ENCODE assay signal across 8 cellular contexts in the genomic region with DNA sequence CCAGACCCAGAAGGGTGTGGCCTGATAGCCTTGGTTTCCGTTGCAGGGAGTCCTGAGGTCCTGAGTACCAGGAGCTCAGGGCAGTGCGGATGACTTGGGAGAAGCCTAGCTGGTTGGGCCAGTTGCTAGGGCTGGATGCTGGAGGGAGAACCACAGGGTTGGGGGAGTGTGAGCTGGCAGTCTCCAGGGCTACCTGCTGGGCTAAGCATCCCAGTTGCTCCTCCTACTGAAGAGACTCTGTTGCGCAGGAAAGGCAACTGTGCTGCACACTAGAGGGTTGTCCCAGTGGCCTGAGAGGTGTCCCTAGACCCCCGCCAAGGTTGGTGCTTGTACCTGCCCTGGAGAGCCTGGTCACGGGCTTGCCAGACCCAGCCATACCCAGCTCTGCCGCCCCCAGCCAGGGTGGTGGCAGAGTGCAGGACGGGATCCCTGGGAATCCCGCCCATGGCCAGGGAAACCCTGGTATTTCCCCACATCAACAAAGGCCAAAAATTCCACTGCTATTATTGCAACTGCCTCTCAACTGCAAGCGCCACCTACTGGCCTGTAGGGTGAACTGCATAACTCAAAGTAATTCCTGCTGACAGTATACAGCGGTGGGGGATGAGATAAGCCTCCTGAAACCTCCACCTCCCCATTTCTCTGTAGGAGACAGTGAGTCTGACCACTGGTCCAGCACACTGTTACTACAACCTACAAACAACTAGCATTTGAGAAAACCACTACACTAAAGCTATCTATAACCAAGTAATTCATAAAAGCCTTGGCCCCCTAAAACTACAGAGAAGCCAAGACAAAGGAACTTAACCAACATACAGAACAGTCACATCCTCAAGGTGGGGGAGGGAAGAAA.
DNase-seq lines count a peak whose midpoint lies in the region; TF ChIP-seq lines count a peak whose summit lies in the region.

No MANE protein-coding gene starts in this region.

- H3K36me3 ChIP-seq in HUES48 (ENCODE audit: control insufficient read depth, insufficient read depth, low read length) (no peaks in the 10 kb centered on the region), adrenal gland (replicated peaks in 1 of 2) (no peaks in the 10 kb centered on the region)

- no peaks in the 10 kb centered on the region for H3K27me3 ChIP-seq in HUES48 (ENCODE audit: control insufficient read depth, insufficient read depth, low read length)
- no peaks in the 10 kb centered on the region for H3K27me3 ChIP-seq in adrenal gland

- peak; percentile 81 for TF ChIP-seq CTCF in GM20000 (IDR thresholded peaks at IDR 0.05; ENCODE audit: extremely low read depth, missing control alignments)
- peak; percentile 60 to 82 (median 74) for TF ChIP-seq CTCF in adrenal gland (IDR thresholded peaks at IDR 0.05)

- H3K27ac ChIP-seq in HUES48 (ENCODE audit: low read depth, low read length) (peak overlapping the region; percentile 78), adrenal gland (no peak overlapping the region)

- TF ChIP-seq POLR2A in adrenal gland (IDR thresholded peaks at IDR 0.05), result no peak

- 59 to 66% (median 64%) methylated on average over 3 to 10 of the region's 10 CpGs for WGBS in adrenal gland, 4 donors

- intact Hi-C loops in adrenal gland (cut with DNase I), result loop anchor here in 1 of 2 donors (5.0 kb wide), 1 partner anchor 165 kb away; no protein-coding TSS in a partner anchor

- H3K9ac ChIP-seq in HUES48 (ENCODE audit: low read depth, low read length), result peak overlapping the region; percentile 9; the same call in 1 of the 2 replicates

- H3K9me3 ChIP-seq in HUES48 (ENCODE audit: control insufficient read depth, insufficient read depth, low read length) (no peaks in the 10 kb centered on the region), adrenal gland (replicated peaks in 1 of 3) (no peaks in the 10 kb centered on the region)

- H3K4me1 ChIP-seq in HUES48 (ENCODE audit: control insufficient read depth, insufficient read depth, low read length) (peaks cover 25% of the 10 kb centered on the region), adrenal gland (replicated peaks in 1 of 2) (no peaks in the 10 kb centered on the region)

- DNase-seq in DMS53 (lab: John Stamatoyannopoulos, UW), result peak; percentile 78
- DNase-seq in GM20000 (ENCODE audit: low spot score), result peak; percentile 60
- DNase-seq in SKM-1 treated with dmso at 0.1 percent for 144 hours (lab: John Stamatoyannopoulos, UW; ENCODE audit: unreplicated experiment), result peak; percentile 29
- DNase-seq in adrenal gland, result peak in 5 of 7 donors; percentile 41 to 77 (median 60)
- DNase-seq in islet precursor cell, result peak; percentile 79
- DNase-seq in stimulated activated CD4-positive, alpha-beta T cell treated with anti-CD3 and anti-CD28 coated beads, TNF-alpha, amount 100 ng/mL, for 1 hour (ENCODE audit: low read depth in 3 of 3, low spot score in 1 of 3), result peak; percentile 26 to 32 (median 30)
- DNase-seq in NCI-H774 (lab: John Stamatoyannopoulos, UW), result no peak

- no peak overlapping the region for H3K4me3 ChIP-seq in HUES48 (ENCODE audit: low read depth, low read length)
- H3K4me3 ChIP-seq in adrenal gland, result no peak overlapping the region
